2 cellular contexts compared by ENCODE assay signal in the genomic region with DNA sequence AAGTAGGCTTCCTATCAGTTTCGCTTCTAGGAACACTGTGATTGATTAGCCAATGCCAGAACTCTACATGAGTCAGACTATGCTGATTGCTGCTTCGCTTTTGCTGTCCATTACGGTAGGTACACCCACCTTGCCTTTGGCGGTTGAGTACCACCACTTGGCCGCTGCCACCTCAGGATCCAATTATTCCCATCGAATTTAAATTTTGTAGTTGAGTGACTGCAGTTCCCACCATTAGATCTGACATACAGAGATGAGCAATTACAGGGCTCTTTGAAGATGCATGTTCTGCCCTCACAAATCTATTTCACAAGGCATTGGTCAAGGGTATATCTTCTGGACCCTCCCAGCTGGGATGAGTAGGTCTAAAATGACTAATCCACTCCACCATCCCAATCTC. TPM values are rescaled to one million over a fixed set of nuclear protein-coding genes. Genes with fewer than 3 reads are reported as not detected.
"Had no signal": no experiment of that assay in that cellular context is flagged by ENCODE, and none has a peak within 500 bp of the region (broad histone marks: within the 10 kb centered on the region; RNA-seq: fewer than 3 reads in every experiment).

No MANE protein-coding gene starts in this region.

RNA-seq across cellular contexts. Expression of a gene that starts 41.9 kb away (rescaled TPM):
- total RNA-seq: OCI-LY7 had no signal

RNA-seq across cellular contexts. Expression of a gene that starts 43.3 kb away (rescaled TPM):
- total RNA-seq: OCI-LY7, SK-MEL-5 had no signal
